In the genomic region with DNA sequence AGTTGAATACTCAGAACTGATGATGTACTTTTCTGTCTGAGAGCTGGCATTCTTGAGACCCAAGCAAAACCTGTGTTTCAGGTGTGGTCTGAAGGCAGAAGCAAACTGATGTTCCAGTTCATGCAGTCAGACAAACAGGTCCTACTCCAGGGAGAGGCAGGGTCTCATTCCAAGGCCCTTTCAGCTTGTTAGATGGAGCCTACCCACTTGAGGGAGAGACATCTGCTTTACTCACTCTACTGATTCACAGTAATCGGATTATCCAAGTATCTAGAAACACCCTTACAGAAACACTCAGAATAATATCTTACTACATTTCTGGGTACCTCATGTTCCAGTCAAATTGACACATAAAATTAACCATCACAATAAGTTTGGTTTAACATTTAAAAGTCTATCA, we compare ENCODE assay signal across 16 cellular contexts.
"Had no signal": no experiment of that assay in that cellular context is flagged by ENCODE, and none has a peak within 500 bp of the region (broad histone marks: within the 10 kb centered on the region; RNA-seq: fewer than 3 reads in every experiment).

No MANE protein-coding gene starts in this region.

- H3K27me3 Mint-ChIP-seq: T-cell had no signal

- H3K4me3 Mint-ChIP-seq: T-cell had no signal

- H3K9me3 Mint-ChIP-seq: T-cell had no signal

- H3K27ac Mint-ChIP-seq: T-cell had no signal

- DNase-seq: IMR-90, KG1, MG63, NCI-H1092, NCI-H1436, NCI-H187, NCI-H2029, NCI-H2081 treated with DMSO at 0.1 percent for 48 hours, NCI-H2227 treated with DMSO at 0.1 percent for 48 hours, NCI-H526, Right ventricle myocardium superior, RPMI8226, SIG-M5, SK-N-SH, SW 1271, T-cell had no signal

- ATAC-seq: T-cell had no signal
